In genomic region chr20:3749689-3750639, GRCh38 we compare ENCODE assay signal across 8 cellular contexts. TPM values are rescaled to one million over a fixed set of nuclear protein-coding genes. Genes with fewer than 3 reads are reported as not detected.
DNase-seq lines count a peak whose midpoint lies in the region; ATAC-seq, FAIRE-seq and TF ChIP-seq lines count a peak whose summit lies in the region.

No MANE protein-coding gene starts in this region.

- H3K36me3 Mint-ChIP-seq in natural killer cell: no peaks in the 10 kb centered on the region

- H3K36me3 ChIP-seq in endothelial cell of umbilical vein (ENCODE audit: control insufficient read depth in 2 of 2, extremely low read depth in 1 of 2, insufficient read depth in 2 of 2, low read length in 2 of 2): peaks cover 0 to 3% of the 10 kb centered on the region in 2 experiments

- no peaks in the 10 kb centered on the region for H3K79me2 ChIP-seq in endothelial cell of umbilical vein (ENCODE audit: control insufficient read depth, insufficient read depth, low read length)

- no peaks in the 10 kb centered on the region for H3K9me1 ChIP-seq in endothelial cell of umbilical vein (replicated peaks; ENCODE audit: control insufficient read depth, extremely low read depth, insufficient read depth, low read length)

- no peak overlapping the region for H2AFZ ChIP-seq in endothelial cell of umbilical vein (ENCODE audit: low read depth, low read length)

- H3K9me3 ChIP-seq in endothelial cell of umbilical vein (replicated peaks; ENCODE audit: control insufficient read depth, insufficient read depth, low read length): no peaks in the 10 kb centered on the region

- DNase-seq in AG04449 (ENCODE audit: low read depth, low spot score): no peak
- DNase-seq in GM20000 (ENCODE audit: low spot score): peak; percentile 83
- DNase-seq in SK-MEL-5 (ENCODE audit: low read depth, low spot score): peak; percentile 74
- no peak for DNase-seq in endothelial cell of umbilical vein (ENCODE audit: low read depth, low spot score)
- DNase-seq in natural killer cell: no peak
- DNase-seq in Kasumi-1 (lab: John Stamatoyannopoulos, UW): no peak

- H3K4me2 ChIP-seq in endothelial cell of umbilical vein (ENCODE audit: insufficient read depth, low read length): no peak overlapping the region

- no peak overlapping the region for H3K4me3 ChIP-seq in AG04449 (ENCODE audit: low read depth, low read length)
- H3K4me3 ChIP-seq in endothelial cell of umbilical vein (replicated peaks in 1 of 3; ENCODE audit: insufficient read depth in 1 of 3, low read depth in 1 of 3, low read length in 3 of 3): no peak overlapping the region

- no TSS peak for BruUV-seq in endothelial cell of umbilical vein (replicated peaks; lab: Mats Ljungman, UMichigan)

- POLR2A ChIA-PET in AG04449 (lab: Yijun Ruan, JAX): no interaction called here
- POLR2A ChIA-PET in endothelial cell of umbilical vein (lab: Charles Lee): no interaction called here

- FAIRE-seq in endothelial cell of umbilical vein (lab: Jason Lieb, UNC): no peak

- no peak overlapping the region for H3K4me3 Mint-ChIP-seq in natural killer cell

- in situ Hi-C loops in SK-MEL-5 (cut with HindIII; ENCODE audit: low pct_unique_long_range_greater_than_20kb, low sequenced_read_pairs): no loop called here

- H4K20me1 ChIP-seq in endothelial cell of umbilical vein (replicated peaks; ENCODE audit: control insufficient read depth, extremely low read depth, insufficient read depth, low read length): no peaks in the 10 kb centered on the region

- TF ChIP-seq CTCF in AG04449 (IDR thresholded peaks at IDR 0.05; ENCODE audit: insufficient read depth, low read length, missing control alignments): peak; percentile 44
- TF ChIP-seq CTCF in GM20000 (IDR thresholded peaks at IDR 0.05; ENCODE audit: extremely low read depth, missing control alignments): peak; percentile 20
- TF ChIP-seq CTCF in endothelial cell of umbilical vein (IDR thresholded peaks at IDR 0.05; ENCODE audit: extremely low read depth in 1 of 2, insufficient read depth in 1 of 2, low read depth in 1 of 2, low read length in 2 of 2): peak; percentile 40 to 42
- TF ChIP-seq CTCF in natural killer cell (IDR thresholded peaks at IDR 0.05): peak; percentile 33

- TF ChIP-seq POLR2A in endothelial cell of umbilical vein (IDR thresholded peaks at IDR 0.05; ENCODE audit: low read depth, low read length): no peak
- no peak for TF ChIP-seq POLR2A in GM18505 (IDR thresholded peaks at IDR 0.05; ENCODE audit: borderline replicate concordance, extremely low read depth, insufficient read depth, insufficient read length)

- CTCF ChIA-PET in AG04449 (lab: Yijun Ruan, JAX): interaction anchor here (0.7 to 11.2 kb wide), 18 partner anchors 8 to 186 kb away, joined by 3 to 119 read pairs (median 5); partner anchors contain the start of genes ADISSP, AP5S1 and SPEF1
- CTCF ChIA-PET in endothelial cell of umbilical vein (lab: Charles Lee): interaction anchor here (0.6 to 5.6 kb wide), 8 partner anchors 10 to 73 kb away, joined by 3 to 75 read pairs (median 6); partner anchors contain the start of genes ADISSP and CENPB

- dilution Hi-C loops in endothelial cell of umbilical vein (cut with MboI; ENCODE audit: extremely low pct_ligation_motif_present, low sequenced_read_pairs): no loop called here

- no peaks in the 10 kb centered on the region for H3K27me3 Mint-ChIP-seq in natural killer cell (ENCODE audit: low read depth in 2 of 2)

- H3K9ac ChIP-seq in endothelial cell of umbilical vein (replicated peaks; ENCODE audit: extremely low read depth, insufficient read depth, low read length): no peak overlapping the region

- intact Hi-C loops in endothelial cell of umbilical vein (cut with micrococcal nuclease) (loop anchor here (1.0 to 5.0 kb wide), 2 partner anchors 34 to 73 kb away; no protein-coding TSS in a partner anchor), natural killer cell (cut with micrococcal nuclease) (no loop called here)

- H3K27ac ChIP-seq in endothelial cell of umbilical vein (ENCODE audit: insufficient read depth, low read depth, low read length): no peak overlapping the region

- no peaks in the 10 kb centered on the region for H3K9me3 Mint-ChIP-seq in natural killer cell

- ATAC-seq in natural killer cell: peak in 1 of 3 donors; percentile 29
- ATAC-seq in GM21737 (IDR thresholded peaks at IDR 0.05; ENCODE audit: unreplicated experiment): no peak
- no peak for ATAC-seq in GM18505 (IDR thresholded peaks at IDR 0.05; ENCODE audit: unreplicated experiment)

- H3K27me3 ChIP-seq in endothelial cell of umbilical vein (ENCODE audit: control insufficient read depth in 2 of 2, insufficient read depth in 2 of 2, low read length in 2 of 2): no peaks in the 10 kb centered on the region

- H3K27ac Mint-ChIP-seq in natural killer cell: no peak overlapping the region

- H3K4me1 ChIP-seq in endothelial cell of umbilical vein (ENCODE audit: control insufficient read depth, extremely low read depth, insufficient read depth, low read length): no peaks in the 10 kb centered on the region

- peaks cover 0 to 12% of the 10 kb centered on the region in 2 donors for H3K4me1 Mint-ChIP-seq in natural killer cell

RNA-seq across cellular contexts. Expression of gene HSPA12B, which starts 17.5 kb away (rescaled TPM):
- 0.21 TPM in 1 of 2 replicates, not detected in the other for total RNA-seq in SK-MEL-5 (2014; rRNA removed; shearing (Covaris generic))
- 0.16 and 0.21 TPM in 2 replicates for polyA plus RNA-seq in SK-MEL-5 (2015; cell fraction: cytosol; rRNA removed)
- 0.23 and 0.46 TPM in 2 replicates for polyA plus RNA-seq in SK-MEL-5 (2015; cell fraction: nucleus; rRNA removed)
- total RNA-seq in endothelial cell of umbilical vein: 3.4 and 6.6 TPM in 2 replicates
- polyA plus RNA-seq in endothelial cell of umbilical vein: 3.6 and 3.7 TPM in 2 replicates
- 2.7 and 3.4 TPM in 2 replicates for polyA plus RNA-seq in endothelial cell of umbilical vein (2011; cell fraction: cytosol; rRNA removed)
- polyA plus RNA-seq in endothelial cell of umbilical vein (2011; cell fraction: nucleus; rRNA removed): 5.6 and 5.7 TPM in 2 replicates
- polyA plus RNA-seq in endothelial cell of umbilical vein (2012): 7.3 and 10.7 TPM in 2 replicates
- polyA minus RNA-seq in endothelial cell of umbilical vein: 2.8 and 2.9 TPM in 2 replicates
- not detected for polyA minus RNA-seq in endothelial cell of umbilical vein (2011; cell fraction: cytosol; rRNA and poly(A)+ RNA removed)
- 2.3 and 4.9 TPM in 2 replicates for polyA minus RNA-seq in endothelial cell of umbilical vein (2011; cell fraction: nucleus; rRNA and poly(A)+ RNA removed)
- total RNA-seq in natural killer cell: not detected

RNA-seq across cellular contexts. Expression of gene ADISSP, which starts 17.6 kb away (rescaled TPM):
- 63.5 and 69.7 TPM in 2 replicates for total RNA-seq in SK-MEL-5 (2014; rRNA removed; shearing (Covaris generic))
- polyA plus RNA-seq in SK-MEL-5 (2015; cell fraction: cytosol; rRNA removed): 83.7 and 90.6 TPM in 2 replicates
- 18.5 and 22.7 TPM in 2 replicates for polyA plus RNA-seq in SK-MEL-5 (2015; cell fraction: nucleus; rRNA removed)
- total RNA-seq in endothelial cell of umbilical vein (55.0 and 55.8 TPM in 2 replicates), natural killer cell (10 to 100 TPM; 10.1 to 13.5 (median 12.3) TPM)
- 67.5 and 77.3 TPM in 2 replicates for polyA plus RNA-seq in endothelial cell of umbilical vein
- 45.2 and 56.7 TPM in 2 replicates for polyA plus RNA-seq in endothelial cell of umbilical vein (2011; cell fraction: cytosol; rRNA removed)
- polyA plus RNA-seq in endothelial cell of umbilical vein (2011; cell fraction: nucleus; rRNA removed): 18.9 and 21.4 TPM in 2 replicates
- 47.5 and 73.9 TPM in 2 replicates for polyA plus RNA-seq in endothelial cell of umbilical vein (2012)
- polyA minus RNA-seq in endothelial cell of umbilical vein: 20.1 and 23.0 TPM in 2 replicates
- 34.4 TPM for polyA minus RNA-seq in endothelial cell of umbilical vein (2011; cell fraction: cytosol; rRNA and poly(A)+ RNA removed)
- polyA minus RNA-seq in endothelial cell of umbilical vein (2011; cell fraction: nucleus; rRNA and poly(A)+ RNA removed): 7.3 and 11.2 TPM in 2 replicates

RNA-seq across cellular contexts. Expression of gene SPEF1, which starts 31.3 kb away (rescaled TPM):
- total RNA-seq in SK-MEL-5 (2014; rRNA removed; shearing (Covaris generic)): 0.40 TPM in 1 of 2 replicates, not detected in the other
- 0.19 TPM in 1 of 2 replicates, not detected in the other for polyA plus RNA-seq in SK-MEL-5 (2015; cell fraction: cytosol; rRNA removed)
- 0.14 TPM in 1 of 2 replicates, not detected in the other for polyA plus RNA-seq in SK-MEL-5 (2015; cell fraction: nucleus; rRNA removed)
- total RNA-seq in endothelial cell of umbilical vein (0.32 and 0.44 TPM in 2 replicates), natural killer cell (under 1 TPM in 1 of 3 donors, not detected in 2; 0.23 TPM)
- 0.07 and 0.10 TPM in 2 replicates for polyA plus RNA-seq in endothelial cell of umbilical vein
- polyA plus RNA-seq in endothelial cell of umbilical vein (2011; cell fraction: cytosol; rRNA removed): not detected in 2 replicates
- 0.38 and 0.43 TPM in 2 replicates for polyA plus RNA-seq in endothelial cell of umbilical vein (2011; cell fraction: nucleus; rRNA removed)
- not detected in 2 replicates for polyA plus RNA-seq in endothelial cell of umbilical vein (2012)
- 0.15 TPM in 1 of 2 replicates, not detected in the other for polyA minus RNA-seq in endothelial cell of umbilical vein
- not detected for polyA minus RNA-seq in endothelial cell of umbilical vein (2011; cell fraction: cytosol; rRNA and poly(A)+ RNA removed)
- polyA minus RNA-seq in endothelial cell of umbilical vein (2011; cell fraction: nucleus; rRNA and poly(A)+ RNA removed): not detected in 2 replicates

RNA-seq across cellular contexts. Expression of gene CENPB, which starts 36.6 kb away (rescaled TPM):
- 107 and 115 TPM in 2 replicates for total RNA-seq in SK-MEL-5 (2014; rRNA removed; shearing (Covaris generic))
- 113 and 141 TPM in 2 replicates for polyA plus RNA-seq in SK-MEL-5 (2015; cell fraction: cytosol; rRNA removed)
- 21.9 and 41.6 TPM in 2 replicates for polyA plus RNA-seq in SK-MEL-5 (2015; cell fraction: nucleus; rRNA removed)
- total RNA-seq in endothelial cell of umbilical vein (82.2 and 90.3 TPM in 2 replicates), natural killer cell (10 to 100 TPM; 46.7 to 62.6 (median 55.4) TPM)
- polyA plus RNA-seq in endothelial cell of umbilical vein: 30.4 and 35.7 TPM in 2 replicates
- polyA plus RNA-seq in endothelial cell of umbilical vein (2011; cell fraction: cytosol; rRNA removed): 31.2 and 35.9 TPM in 2 replicates
- polyA plus RNA-seq in endothelial cell of umbilical vein (2011; cell fraction: nucleus; rRNA removed): 20.1 and 24.4 TPM in 2 replicates
- 57.3 and 58.0 TPM in 2 replicates for polyA plus RNA-seq in endothelial cell of umbilical vein (2012)
- 36.7 and 45.2 TPM in 2 replicates for polyA minus RNA-seq in endothelial cell of umbilical vein
- polyA minus RNA-seq in endothelial cell of umbilical vein (2011; cell fraction: cytosol; rRNA and poly(A)+ RNA removed): 53.1 TPM
- polyA minus RNA-seq in endothelial cell of umbilical vein (2011; cell fraction: nucleus; rRNA and poly(A)+ RNA removed): 10.9 and 19.3 TPM in 2 replicates

RNA-seq across cellular contexts. Expression of gene SIGLEC1, which starts 37.6 kb away (rescaled TPM):
- total RNA-seq in SK-MEL-5 (2014; rRNA removed; shearing (Covaris generic)): not detected in 2 replicates
- polyA plus RNA-seq in SK-MEL-5 (2015; cell fraction: cytosol; rRNA removed): not detected in 2 replicates
- 0.05 TPM in 1 of 2 replicates, not detected in the other for polyA plus RNA-seq in SK-MEL-5 (2015; cell fraction: nucleus; rRNA removed)
- total RNA-seq in endothelial cell of umbilical vein (not detected in 2 replicates), natural killer cell (under 1 TPM; 0.09 to 0.36 (median 0.30) TPM)
- polyA plus RNA-seq in endothelial cell of umbilical vein: not detected in 2 replicates
- polyA plus RNA-seq in endothelial cell of umbilical vein (2011; cell fraction: cytosol; rRNA removed): not detected in 2 replicates
- polyA plus RNA-seq in endothelial cell of umbilical vein (2011; cell fraction: nucleus; rRNA removed): not detected in 2 replicates
- not detected in 2 replicates for polyA plus RNA-seq in endothelial cell of umbilical vein (2012)
- polyA minus RNA-seq in endothelial cell of umbilical vein: not detected in 2 replicates
- not detected for polyA minus RNA-seq in endothelial cell of umbilical vein (2011; cell fraction: cytosol; rRNA and poly(A)+ RNA removed)
- not detected in 2 replicates for polyA minus RNA-seq in endothelial cell of umbilical vein (2011; cell fraction: nucleus; rRNA and poly(A)+ RNA removed)

Comparison
In these comparisons a context has a peak if more than half of its experiments do, and no peak if none do; other contexts are left out.
1. DNase-seq: peak in GM20000 (single experiment) and SK-MEL-5 (single experiment); none in AG04449 (single experiment), endothelial cell of umbilical vein (single experiment), natural killer cell (single experiment) and Kasumi-1 (0 of 2).
2. Peak in every context shown above with its lines, with median percentiles within 50 percentile points of each other: CTCF ChIP-seq.